Comparison of ENCODE assay signal across 11 cellular contexts in the genomic region with DNA sequence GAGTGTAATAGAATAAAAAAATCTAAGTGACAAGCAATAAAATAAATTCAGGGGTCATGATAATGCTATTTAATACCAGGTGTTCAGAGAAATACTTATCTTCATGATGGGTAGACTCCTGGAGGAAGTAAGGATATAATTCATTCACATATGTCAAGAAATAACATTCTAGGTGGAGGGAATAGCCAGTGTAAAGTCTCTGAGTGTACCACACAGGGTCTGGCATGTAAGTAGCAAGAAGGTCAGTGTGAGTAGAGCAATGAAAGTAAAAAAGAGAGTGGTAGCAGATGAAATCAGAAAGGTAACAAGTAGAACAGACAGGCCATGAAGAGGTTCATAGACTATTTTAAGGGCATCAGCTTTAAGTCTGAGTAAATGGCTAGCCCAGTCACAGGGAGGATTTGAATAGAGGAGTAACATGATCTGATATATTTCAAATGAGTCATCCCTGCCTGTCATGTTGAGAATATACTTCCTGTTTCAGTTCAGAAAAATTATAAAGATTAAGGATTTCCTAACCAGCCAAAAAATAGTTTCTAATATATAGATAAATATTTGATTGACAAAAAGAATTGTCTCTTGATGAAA.
DNase-seq lines count a peak whose midpoint lies in the region; ATAC-seq, FAIRE-seq and TF ChIP-seq lines count a peak whose summit lies in the region.
"Had no signal": no experiment of that assay in that cellular context is flagged by ENCODE, and none has a peak within 500 bp of the region (broad histone marks: within the 10 kb centered on the region; RNA-seq: fewer than 3 reads in every experiment).

No MANE protein-coding gene starts in this region.

- ATAC-seq in GM18520 (IDR thresholded peaks at IDR 0.05; ENCODE audit: unreplicated experiment) (peak; percentile 63), SK-N-SH treated with all-trans-retinoic acid at 6 μM for 48 hours (peak; percentile 95)
- ATAC-seq: left lobe of liver had no signal

- peak; percentile 79 for DNase-seq in HT1080 (ENCODE audit: low read depth)
- peak; percentile 23 for DNase-seq in keratinocyte (ENCODE audit: low read depth, low spot score)
- DNase-seq in substantia nigra (lab: John Stamatoyannopoulos, UW): no peak
- DNase-seq in uterus: no peak
- no peak for DNase-seq in endothelial cell (ENCODE audit: low spot score)
- no peak for DNase-seq in stimulated activated CD4-positive, alpha-beta T cell treated with anti-CD3 and anti-CD28 coated beads, Interleukin-1b, Interleukin-23, amount 100 ng/mL, for 48 hours
- DNase-seq: activated naive CD8-positive, alpha-beta T cell treated with anti-CD3 and anti-CD28 coated beads, Interleukin-2, amount 10 ng/mL, durations not matched to agents 7 days and 5 days had no signal

- H3K9ac ChIP-seq in keratinocyte (ENCODE audit: control insufficient read depth, extremely low read depth, insufficient read depth, low read length): no peak overlapping the region

- peaks cover 2% of the 10 kb centered on the region for H3K27me3 Mint-ChIP-seq in endothelial cell (ENCODE audit: unreplicated experiment)
- H3K27me3 Mint-ChIP-seq: activated naive CD8-positive, alpha-beta T cell treated with anti-CD3 and anti-CD28 coated beads, Interleukin-2, amount 10 ng/mL, durations not matched to agents 7 days and 5 days had no signal

- H3K4me3 Mint-ChIP-seq in endothelial cell (ENCODE audit: unreplicated experiment): no peak overlapping the region
- H3K4me3 Mint-ChIP-seq: activated naive CD8-positive, alpha-beta T cell treated with anti-CD3 and anti-CD28 coated beads, Interleukin-2, amount 10 ng/mL, durations not matched to agents 7 days and 5 days had no signal

- H3K4me1 ChIP-seq in keratinocyte (ENCODE audit: control insufficient read depth, extremely low read depth, insufficient read depth, low read length) (peaks cover 4% of the 10 kb centered on the region), uterus (no peaks in the 10 kb centered on the region)

- intact Hi-C loops in uterus (cut with DNase I; ENCODE audit: low total_unique reads): no loop called here

- peak; percentile 69 for FAIRE-seq in keratinocyte (lab: Jason Lieb, UNC)

- H3K27ac ChIP-seq in keratinocyte (ENCODE audit: control insufficient read depth, insufficient read depth, low read length): no peak overlapping the region
- H3K27ac ChIP-seq in substantia nigra (ENCODE audit: low read depth, low read length, poor library complexity, severe bottlenecking): no peak overlapping the region
- no peak overlapping the region for H3K27ac ChIP-seq in uterus
- H3K27ac ChIP-seq: SJCRH30 had no signal

- TF ChIP-seq POLR2A in uterus (IDR thresholded peaks at IDR 0.05): no peak

- no peak for TF ChIP-seq CTCF in keratinocyte (optimal IDR thresholded peaks at IDR 0.05 in 1 of 3, IDR thresholded peaks at IDR 0.05 in 1 of 3, conservative IDR thresholded peaks at IDR 0.05 in 1 of 3; ENCODE audit: extremely low read depth in 1 of 3, insufficient read depth in 2 of 3, low read length in 3 of 3)
- TF ChIP-seq CTCF in uterus (IDR thresholded peaks at IDR 0.05): no peak
- TF ChIP-seq CTCF in endothelial cell (IDR thresholded peaks at IDR 0.05; ENCODE audit: unreplicated experiment): no peak

- H3K4me3 ChIP-seq in keratinocyte (ENCODE audit: control insufficient read depth in 2 of 3, extremely low read depth in 1 of 3, insufficient read depth in 2 of 3, low read depth in 1 of 3, low read length in 3 of 3) (no peak overlapping the region), uterus (no peak overlapping the region)
- H3K4me3 ChIP-seq: SJCRH30 had no signal

- no peaks in the 10 kb centered on the region for H3K79me2 ChIP-seq in keratinocyte (ENCODE audit: control insufficient read depth, insufficient read depth, low read length)

- dilution Hi-C loops in keratinocyte (cut with MboI; ENCODE audit: extremely low pct_ligation_motif_present, low sequenced_read_pairs): no loop called here

- no peaks in the 10 kb centered on the region for H3K9me1 ChIP-seq in keratinocyte (ENCODE audit: control insufficient read depth, extremely low read depth, insufficient read depth, low read length)

- peak overlapping the region; percentile 22 for H3K4me2 ChIP-seq in keratinocyte (ENCODE audit: control insufficient read depth, extremely low read depth, insufficient read depth, low read depth, low read length)

- H3K9me3 Mint-ChIP-seq in endothelial cell (ENCODE audit: unreplicated experiment): no peaks in the 10 kb centered on the region

- H3K4me1 Mint-ChIP-seq in endothelial cell (ENCODE audit: unreplicated experiment): no peaks in the 10 kb centered on the region
- H3K4me1 Mint-ChIP-seq: activated naive CD8-positive, alpha-beta T cell treated with anti-CD3 and anti-CD28 coated beads, Interleukin-2, amount 10 ng/mL, durations not matched to agents 7 days and 5 days had no signal

- no peak overlapping the region for H3K27ac Mint-ChIP-seq in endothelial cell (ENCODE audit: unreplicated experiment)
- H3K27ac Mint-ChIP-seq: activated naive CD8-positive, alpha-beta T cell treated with anti-CD3 and anti-CD28 coated beads, Interleukin-2, amount 10 ng/mL, durations not matched to agents 7 days and 5 days had no signal

- no peaks in the 10 kb centered on the region for H3K36me3 ChIP-seq in keratinocyte (ENCODE audit: control insufficient read depth in 2 of 2, extremely low read depth in 1 of 2, insufficient read depth in 2 of 2, low read length in 2 of 2)
- no peaks in the 10 kb centered on the region for H3K36me3 ChIP-seq in uterus
- H3K36me3 ChIP-seq: SJCRH30 had no signal

- no peaks in the 10 kb centered on the region for H4K20me1 ChIP-seq in keratinocyte (ENCODE audit: control insufficient read depth, extremely low read depth, insufficient read depth, low read length)

- peak overlapping the region; percentile 83 for H2AFZ ChIP-seq in keratinocyte (ENCODE audit: control insufficient read depth, low read length)

- no peaks in the 10 kb centered on the region for H3K36me3 Mint-ChIP-seq in endothelial cell (ENCODE audit: low read depth, unreplicated experiment)
- H3K36me3 Mint-ChIP-seq: activated naive CD8-positive, alpha-beta T cell treated with anti-CD3 and anti-CD28 coated beads, Interleukin-2, amount 10 ng/mL, durations not matched to agents 7 days and 5 days had no signal

- H3K9me3 ChIP-seq in keratinocyte (ENCODE audit: control insufficient read depth, low read depth, low read length) (no peaks in the 10 kb centered on the region), uterus (no peaks in the 10 kb centered on the region)
- H3K9me3 ChIP-seq: SJCRH30 had no signal

- H3K27me3 ChIP-seq in keratinocyte (ENCODE audit: control insufficient read depth, extremely low read depth, insufficient read depth, low read length) (no peaks in the 10 kb centered on the region), uterus (no peaks in the 10 kb centered on the region)
- H3K27me3 ChIP-seq: SJCRH30 had no signal

TF ChIP-seq in SK-N-SH treated with all-trans-retinoic acid at 6 μM for 48 hours, 23 proteins besides CTCF, POLR2A, EP300 and RAD21 (continues in another document):
- TF ChIP-seq ZC3H10 (CRISPR knock-in tag; IDR thresholded peaks at IDR 0.05) (no peak), RARB (CRISPR knock-in tag; IDR thresholded peaks at IDR 0.05) (no peak), ARNTL (CRISPR knock-in tag; IDR thresholded peaks at IDR 0.05; ENCODE audit: borderline replicate concordance, low read depth) (no peak), ESRRG (CRISPR knock-in tag; IDR thresholded peaks at IDR 0.05) (no peak), ZNF565 (CRISPR knock-in tag; conservative IDR thresholded peaks at IDR 0.05; ENCODE audit: low read depth) (no peak), ISL1 (CRISPR knock-in tag; IDR thresholded peaks at IDR 0.05) (no peak)
- TF ChIP-seq, protein P1, sequence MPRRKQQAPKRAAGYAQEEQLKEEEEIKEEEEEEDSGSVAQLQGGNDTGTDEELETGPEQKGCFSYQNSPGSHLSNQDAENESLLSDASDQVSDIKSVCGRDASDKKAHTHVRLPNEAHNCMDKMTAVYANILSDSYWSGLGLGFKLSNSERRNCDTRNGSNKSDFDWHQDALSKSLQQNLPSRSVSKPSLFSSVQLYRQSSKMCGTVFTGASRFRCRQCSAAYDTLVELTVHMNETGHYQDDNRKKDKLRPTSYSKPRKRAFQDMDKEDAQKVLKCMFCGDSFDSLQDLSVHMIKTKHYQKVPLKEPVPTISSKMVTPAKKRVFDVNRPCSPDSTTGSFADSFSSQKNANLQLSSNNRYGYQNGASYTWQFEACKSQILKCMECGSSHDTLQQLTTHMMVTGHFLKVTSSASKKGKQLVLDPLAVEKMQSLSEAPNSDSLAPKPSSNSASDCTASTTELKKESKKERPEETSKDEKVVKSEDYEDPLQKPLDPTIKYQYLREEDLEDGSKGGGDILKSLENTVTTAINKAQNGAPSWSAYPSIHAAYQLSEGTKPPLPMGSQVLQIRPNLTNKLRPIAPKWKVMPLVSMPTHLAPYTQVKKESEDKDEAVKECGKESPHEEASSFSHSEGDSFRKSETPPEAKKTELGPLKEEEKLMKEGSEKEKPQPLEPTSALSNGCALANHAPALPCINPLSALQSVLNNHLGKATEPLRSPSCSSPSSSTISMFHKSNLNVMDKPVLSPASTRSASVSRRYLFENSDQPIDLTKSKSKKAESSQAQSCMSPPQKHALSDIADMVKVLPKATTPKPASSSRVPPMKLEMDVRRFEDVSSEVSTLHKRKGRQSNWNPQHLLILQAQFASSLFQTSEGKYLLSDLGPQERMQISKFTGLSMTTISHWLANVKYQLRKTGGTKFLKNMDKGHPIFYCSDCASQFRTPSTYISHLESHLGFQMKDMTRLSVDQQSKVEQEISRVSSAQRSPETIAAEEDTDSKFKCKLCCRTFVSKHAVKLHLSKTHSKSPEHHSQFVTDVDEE (CRISPR knock-in tag; IDR thresholded peaks at IDR 0.05): no peak
- TF ChIP-seq, protein P2, sequence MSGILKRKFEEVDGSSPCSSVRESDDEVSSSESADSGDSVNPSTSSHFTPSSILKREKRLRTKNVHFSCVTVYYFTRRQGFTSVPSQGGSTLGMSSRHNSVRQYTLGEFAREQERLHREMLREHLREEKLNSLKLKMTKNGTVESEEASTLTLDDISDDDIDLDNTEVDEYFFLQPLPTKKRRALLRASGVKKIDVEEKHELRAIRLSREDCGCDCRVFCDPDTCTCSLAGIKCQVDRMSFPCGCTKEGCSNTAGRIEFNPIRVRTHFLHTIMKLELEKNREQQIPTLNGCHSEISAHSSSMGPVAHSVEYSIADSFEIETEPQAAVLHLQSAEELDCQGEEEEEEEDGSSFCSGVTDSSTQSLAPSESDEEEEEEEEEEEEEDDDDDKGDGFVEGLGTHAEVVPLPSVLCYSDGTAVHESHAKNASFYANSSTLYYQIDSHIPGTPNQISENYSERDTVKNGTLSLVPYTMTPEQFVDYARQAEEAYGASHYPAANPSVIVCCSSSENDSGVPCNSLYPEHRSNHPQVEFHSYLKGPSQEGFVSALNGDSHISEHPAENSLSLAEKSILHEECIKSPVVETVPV (CRISPR knock-in tag; IDR thresholded peaks at IDR 0.05): no peak

Comparison
In these comparisons a context has a peak if more than half of its experiments do, and no peak if none do; other contexts are left out.
1. DNase-seq: peak in HT1080 (single experiment) and keratinocyte (single experiment); none in substantia nigra (0 of 49), uterus (0 of 2), endothelial cell (single experiment) and stimulated activated CD4-positive, alpha-beta T cell treated with anti-CD3 and anti-CD28 coated beads, Interleukin-1b, Interleukin-23, amount 100 ng/mL, for 48 hours (single experiment).